9 cellular contexts compared by ENCODE assay signal in genomic region chr6:145028144-145028818, GRCh38.
DNase-seq lines count a peak whose midpoint lies in the region; ATAC-seq and TF ChIP-seq lines count a peak whose summit lies in the region.
"Had no signal": no experiment of that assay in that cellular context is flagged by ENCODE, and none has a peak within 500 bp of the region (broad histone marks: within the 10 kb centered on the region; RNA-seq: fewer than 3 reads in every experiment).

No MANE protein-coding gene starts in this region.

- no peaks in the 10 kb centered on the region for H3K36me3 ChIP-seq in SU-DHL-6 (ENCODE audit: low read length)
- H3K36me3 ChIP-seq in testis (ENCODE audit: low read depth, missing control alignments), result no peaks in the 10 kb centered on the region
- H3K36me3 ChIP-seq: BLaER1 treated with 17β-estradiol and CSF1 and Interleukin-3, amounts not matched to agents 10 nM and 100 nM had no signal

- H3K9me2 ChIP-seq in SU-DHL-6 (replicated peaks; ENCODE audit: insufficient read depth, low read length), result no peaks in the 10 kb centered on the region

- no peaks in the 10 kb centered on the region for H3K79me2 ChIP-seq in SU-DHL-6 (ENCODE audit: insufficient read depth, low read length)

- no peak overlapping the region for H2AFZ ChIP-seq in SU-DHL-6 (ENCODE audit: low read depth, low read length, severe bottlenecking)

- no peaks in the 10 kb centered on the region for H3K27me3 ChIP-seq in SU-DHL-6 (ENCODE audit: low read length)
- H3K27me3 ChIP-seq in testis, result no peaks in the 10 kb centered on the region
- H3K27me3 ChIP-seq: BLaER1 treated with 17β-estradiol and CSF1 and Interleukin-3, amounts not matched to agents 10 nM and 100 nM had no signal

- no peak for TF ChIP-seq POLR2A in testis (IDR thresholded peaks at IDR 0.05)

- intact Hi-C loops in testis (cut with DNase I; ENCODE audit: low total_unique reads), result no loop called here

- H3K9me3 ChIP-seq in SU-DHL-6 (ENCODE audit: insufficient read depth, low read length), result no peaks in the 10 kb centered on the region
- no peaks in the 10 kb centered on the region for H3K9me3 ChIP-seq in testis
- H3K9me3 ChIP-seq: BLaER1 treated with 17β-estradiol and CSF1 and Interleukin-3, amounts not matched to agents 10 nM and 100 nM had no signal

- no peaks in the 10 kb centered on the region for H3F3A ChIP-seq in SU-DHL-6 (ENCODE audit: insufficient read depth)

- H3K27ac ChIP-seq in SU-DHL-6 (ENCODE audit: low read depth, low read length) (no peak overlapping the region), testis (no peak overlapping the region)
- H3K27ac ChIP-seq: BLaER1 treated with 17β-estradiol and CSF1 and Interleukin-3, amounts not matched to agents 10 nM and 100 nM had no signal

- H3K4me1 ChIP-seq in testis, result no peaks in the 10 kb centered on the region

- TF ChIP-seq CTCF in SU-DHL-6 (IDR thresholded peaks at IDR 0.05; ENCODE audit: insufficient read depth, low read length, poor library complexity, severe bottlenecking) (peak; percentile 35), testis (IDR thresholded peaks at IDR 0.05) (peak in 1 of 3 experiments; percentile 45)

- ATAC-seq in GM21576 (IDR thresholded peaks at IDR 0.05; ENCODE audit: unreplicated experiment) (peak; percentile 79), GM19467 (IDR thresholded peaks at IDR 0.05; ENCODE audit: unreplicated experiment) (no peak)

- no peak overlapping the region for H3K4me3 ChIP-seq in SU-DHL-6 (ENCODE audit: insufficient read depth, low read length, poor library complexity, severe bottlenecking)
- no peak overlapping the region for H3K4me3 ChIP-seq in testis
- H3K4me3 ChIP-seq: BLaER1 treated with 17β-estradiol and CSF1 and Interleukin-3, amounts not matched to agents 10 nM and 100 nM had no signal

- 53 to 62% methylated on average over 4 of the region's 4 CpGs for WGBS in testis, 2 donors

- peak; percentile 67 for DNase-seq in NCI-H1105 treated with DMSO at 0.1 percent for 48 hours (lab: John Stamatoyannopoulos, UW)
- no peak for DNase-seq in NCI-H1105 (lab: John Stamatoyannopoulos, UW)
- DNase-seq in KG1 (lab: John Stamatoyannopoulos, UW), result peak; percentile 10
- peak; percentile 49 for DNase-seq in glomerular visceral epithelial cell (ENCODE audit: extremely low spot score)
- DNase-seq in testis, result peak; percentile 25

- H3K4me2 ChIP-seq in SU-DHL-6 (ENCODE audit: low read depth, low read length, poor library complexity, severe bottlenecking), result no peak overlapping the region
- H3K4me2 ChIP-seq: BLaER1 treated with 17β-estradiol and CSF1 and Interleukin-3, amounts not matched to agents 10 nM and 100 nM had no signal

- no peak overlapping the region for H3K9ac ChIP-seq in SU-DHL-6 (ENCODE audit: low read length)
- H3K9ac ChIP-seq: BLaER1 treated with 17β-estradiol and CSF1 and Interleukin-3, amounts not matched to agents 10 nM and 100 nM had no signal

- H4K20me1 ChIP-seq in SU-DHL-6 (ENCODE audit: low read depth, low read length), result peaks cover 3% of the 10 kb centered on the region; the same call in 1 of the 2 replicates
- H4K20me1 ChIP-seq: BLaER1 treated with 17β-estradiol and CSF1 and Interleukin-3, amounts not matched to agents 10 nM and 100 nM had no signal
